Comparison of ENCODE assay signal across 25 cellular contexts in genomic region chrX:41067721-41068120, GRCh38.
"Had no signal": no experiment of that assay in that cellular context is flagged by ENCODE, and none has a peak within 500 bp of the region (broad histone marks: within the 10 kb centered on the region; RNA-seq: fewer than 3 reads in every experiment).

No MANE protein-coding gene starts in this region.

- H3K27me3 Mint-ChIP-seq: activated CD8-positive, alpha-beta T cell treated with anti-CD3 and anti-CD28 coated beads for 36 hours; activated naive CD4-positive, alpha-beta T cell treated with anti-CD3 and anti-CD28 coated beads, Interleukin-2, amount 10 ng/mL, durations not matched to agents 7 days and 5 days had no signal

- H3K9me3 ChIP-seq: MG63, SJCRH30, SK-N-SH had no signal

- H3K36me3 Mint-ChIP-seq: activated naive CD4-positive, alpha-beta T cell treated with anti-CD3 and anti-CD28 coated beads, Interleukin-2, amount 10 ng/mL, durations not matched to agents 7 days and 5 days had no signal

- DNase-seq: activated CD4-positive, CD25-positive, alpha-beta regulatory T cell; activated CD8-positive, alpha-beta memory T cell treated with anti-CD3 and anti-CD28 coated beads, Interleukin-2, amount 50 U/mL, for 4 hours; activated CD8-positive, alpha-beta T cell treated with anti-CD3 and anti-CD28 coated beads for 36 hours; activated gamma-delta T cell treated with Interleukin-2 at 50 U/mL for 16 hours; activated naive CD4-positive, alpha-beta T cell treated with anti-CD3 and anti-CD28 coated beads, Interleukin-2, amount 10 ng/mL, durations not matched to agents 7 days and 5 days; activated T-cell treated with anti-CD3 and anti-CD28 coated beads, Interleukin-2, amount 50 U/mL, for 72 hours; aorta; central memory CD4-positive, alpha-beta T cell; MG63; MV-4-11; NCI-H1105; NCI-H1436; NCI-H1694 treated with DMSO at 0.1 percent for 48 hours; NCI-H2029 treated with DMSO at 0.1 percent for 48 hours; NCI-H345; NCI-H510A; NCI-H526 treated with DMSO at 0.1 percent for 48 hours; NCI-H82; RPMI8226; SJCRH30; SK-N-SH; T-helper 1 cell had no signal

- H3K9me3 Mint-ChIP-seq: activated CD8-positive, alpha-beta T cell treated with anti-CD3 and anti-CD28 coated beads for 36 hours; activated naive CD4-positive, alpha-beta T cell treated with anti-CD3 and anti-CD28 coated beads, Interleukin-2, amount 10 ng/mL, durations not matched to agents 7 days and 5 days; activated T-cell treated with anti-CD3 and anti-CD28 coated beads, Interleukin-2, amount 50 U/mL, for 72 hours; activated T-helper 2 cell treated with anti-CD3 and anti-CD28 coated beads, Interferon-gamma antibody, Interleukin-2, Interleukin-4, amounts not matched to agents 10 μg/mL and 5 μg/mL and 100 μg/mL, durations not matched to agents 14 hours and 24 hours and 36 hours had no signal

- H3K27ac Mint-ChIP-seq: activated CD8-positive, alpha-beta T cell treated with anti-CD3 and anti-CD28 coated beads for 36 hours; activated naive CD4-positive, alpha-beta T cell treated with anti-CD3 and anti-CD28 coated beads, Interleukin-2, amount 10 ng/mL, durations not matched to agents 7 days and 5 days; activated T-cell treated with anti-CD3 and anti-CD28 coated beads, Interleukin-2, amount 50 U/mL, for 72 hours; activated T-helper 2 cell treated with anti-CD3 and anti-CD28 coated beads, Interferon-gamma antibody, Interleukin-2, Interleukin-4, amounts not matched to agents 10 μg/mL and 5 μg/mL and 100 μg/mL, durations not matched to agents 14 hours and 24 hours and 36 hours had no signal

- ATAC-seq: activated CD8-positive, alpha-beta T cell treated with anti-CD3 and anti-CD28 coated beads for 36 hours; activated T-cell treated with anti-CD3 and anti-CD28 coated beads, Interleukin-2, amount 50 U/mL, for 72 hours; Panc1; Right ventricle myocardium inferior had no signal

- H3K4me3 ChIP-seq: MG63, SJCRH30 had no signal

- H3K27me3 ChIP-seq: MG63, SJCRH30 had no signal

- H3K4me1 ChIP-seq: SJCRH30 had no signal

- H3K4me3 Mint-ChIP-seq: activated CD8-positive, alpha-beta T cell treated with anti-CD3 and anti-CD28 coated beads for 36 hours; activated naive CD4-positive, alpha-beta T cell treated with anti-CD3 and anti-CD28 coated beads, Interleukin-2, amount 10 ng/mL, durations not matched to agents 7 days and 5 days; activated T-cell treated with anti-CD3 and anti-CD28 coated beads, Interleukin-2, amount 50 U/mL, for 72 hours had no signal

- H3K36me3 ChIP-seq: MG63, SJCRH30 had no signal

- H3K27ac ChIP-seq: SJCRH30 had no signal

- H3K4me1 Mint-ChIP-seq: activated naive CD4-positive, alpha-beta T cell treated with anti-CD3 and anti-CD28 coated beads, Interleukin-2, amount 10 ng/mL, durations not matched to agents 7 days and 5 days had no signal
